ENCODE assay signal across 8 cellular contexts in genomic region chr1:226939439-226940028, GRCh38. TPM values are rescaled to one million over a fixed set of nuclear protein-coding genes. Genes with fewer than 3 reads are reported as not detected.
DNase-seq lines count a peak whose midpoint lies in the region; TF ChIP-seq lines count a peak whose summit lies in the region.

No MANE protein-coding gene starts in this region.

- peak; percentile 77 for TF ChIP-seq CTCF in HEK293 (tag by site-specific recombination; IDR thresholded peaks at IDR 0.05)

- peak overlapping the region; percentile 85 for H3K27ac ChIP-seq in HEK293 (ENCODE audit: extremely low read depth, low read depth, low read length)

- H3K4me3 ChIP-seq in HEK293 (ENCODE audit: low read depth, low read length): peak overlapping the region; percentile 45
- peak overlapping the region; percentile 75 for H3K4me3 ChIP-seq in MG63

- no peaks in the 10 kb centered on the region for H3K27me3 ChIP-seq in MG63

- peaks cover 8% of the 10 kb centered on the region for H3K4me1 ChIP-seq in HEK293 (ENCODE audit: control insufficient read depth, insufficient read depth, low read length)

- CTCF ChIA-PET in HEK293 (lab: Yijun Ruan, JAX): no interaction called here

- H3K36me3 ChIP-seq in HEK293 (ENCODE audit: control insufficient read depth in 2 of 2, insufficient read depth in 1 of 2, low read length in 2 of 2) (no peaks in the 10 kb centered on the region; a peak in 1 of 3 replicates), MG63 (no peaks in the 10 kb centered on the region)

- DNase-seq in activated CD4-positive, CD25-positive, alpha-beta regulatory T cell (lab: John Stamatoyannopoulos, UW): peak; percentile 39 to 74 (median 52)
- DNase-seq in activated CD4-positive, CD25-positive, alpha-beta regulatory T cell treated with anti-CD3 and anti-CD28 coated beads, Interleukin-2, amount 50 U/mL, for 72 hours: no peak
- DNase-seq in MG63: peak; percentile 70
- peak; percentile 56 for DNase-seq in T-helper 22 cell (ENCODE audit: low read depth)
- peak; percentile 55 for DNase-seq in dermis blood vessel endothelial cell
- DNase-seq in medulla oblongata (ENCODE audit: extremely low spot score): peak; percentile 64
- DNase-seq in stimulated activated CD8-positive, alpha-beta memory T cell treated with anti-CD3 and anti-CD28 coated beads, Interleukin-2, amount 100 ng/mL, for 1 hour (ENCODE audit: low read depth in 2 of 2): peak; percentile 46 to 47

- H3K9me3 ChIP-seq in HEK293 (ENCODE audit: control insufficient read depth, insufficient read depth, low read depth, low read length) (no peaks in the 10 kb centered on the region), MG63 (peaks cover 6% of the 10 kb centered on the region)

- POLR2A ChIA-PET in HEK293 (lab: Yijun Ruan, JAX): interaction anchor here (0.6 to 1.5 kb wide), 17 partner anchors 9 to 755 kb away, joined by 3 to 11 read pairs (median 5); partner anchors contain the start of genes PARP1 and PSEN2

TF ChIP-seq in HEK293, 187 proteins besides CTCF, POLR2A, EP300 and RAD21 (continues in another document):
- TF ChIP-seq, protein P1, sequence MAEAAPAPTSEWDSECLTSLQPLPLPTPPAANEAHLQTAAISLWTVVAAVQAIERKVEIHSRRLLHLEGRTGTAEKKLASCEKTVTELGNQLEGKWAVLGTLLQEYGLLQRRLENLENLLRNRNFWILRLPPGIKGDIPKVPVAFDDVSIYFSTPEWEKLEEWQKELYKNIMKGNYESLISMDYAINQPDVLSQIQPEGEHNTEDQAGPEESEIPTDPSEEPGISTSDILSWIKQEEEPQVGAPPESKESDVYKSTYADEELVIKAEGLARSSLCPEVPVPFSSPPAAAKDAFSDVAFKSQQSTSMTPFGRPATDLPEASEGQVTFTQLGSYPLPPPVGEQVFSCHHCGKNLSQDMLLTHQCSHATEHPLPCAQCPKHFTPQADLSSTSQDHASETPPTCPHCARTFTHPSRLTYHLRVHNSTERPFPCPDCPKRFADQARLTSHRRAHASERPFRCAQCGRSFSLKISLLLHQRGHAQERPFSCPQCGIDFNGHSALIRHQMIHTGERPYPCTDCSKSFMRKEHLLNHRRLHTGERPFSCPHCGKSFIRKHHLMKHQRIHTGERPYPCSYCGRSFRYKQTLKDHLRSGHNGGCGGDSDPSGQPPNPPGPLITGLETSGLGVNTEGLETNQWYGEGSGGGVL (tag by site-specific recombination; IDR thresholded peaks at IDR 0.05): peak; percentile 48
- TF ChIP-seq ZNF529 (tag by site-specific recombination; IDR thresholded peaks at IDR 0.05; ENCODE audit: insufficient replicate concordance): no peak
- no peak for TF ChIP-seq ZNF404 (tag by site-specific recombination; IDR thresholded peaks at IDR 0.05)
- no peak for TF ChIP-seq ZNF16 (tag by site-specific recombination; IDR thresholded peaks at IDR 0.05; ENCODE audit: low read depth)
- TF ChIP-seq, protein P2, sequence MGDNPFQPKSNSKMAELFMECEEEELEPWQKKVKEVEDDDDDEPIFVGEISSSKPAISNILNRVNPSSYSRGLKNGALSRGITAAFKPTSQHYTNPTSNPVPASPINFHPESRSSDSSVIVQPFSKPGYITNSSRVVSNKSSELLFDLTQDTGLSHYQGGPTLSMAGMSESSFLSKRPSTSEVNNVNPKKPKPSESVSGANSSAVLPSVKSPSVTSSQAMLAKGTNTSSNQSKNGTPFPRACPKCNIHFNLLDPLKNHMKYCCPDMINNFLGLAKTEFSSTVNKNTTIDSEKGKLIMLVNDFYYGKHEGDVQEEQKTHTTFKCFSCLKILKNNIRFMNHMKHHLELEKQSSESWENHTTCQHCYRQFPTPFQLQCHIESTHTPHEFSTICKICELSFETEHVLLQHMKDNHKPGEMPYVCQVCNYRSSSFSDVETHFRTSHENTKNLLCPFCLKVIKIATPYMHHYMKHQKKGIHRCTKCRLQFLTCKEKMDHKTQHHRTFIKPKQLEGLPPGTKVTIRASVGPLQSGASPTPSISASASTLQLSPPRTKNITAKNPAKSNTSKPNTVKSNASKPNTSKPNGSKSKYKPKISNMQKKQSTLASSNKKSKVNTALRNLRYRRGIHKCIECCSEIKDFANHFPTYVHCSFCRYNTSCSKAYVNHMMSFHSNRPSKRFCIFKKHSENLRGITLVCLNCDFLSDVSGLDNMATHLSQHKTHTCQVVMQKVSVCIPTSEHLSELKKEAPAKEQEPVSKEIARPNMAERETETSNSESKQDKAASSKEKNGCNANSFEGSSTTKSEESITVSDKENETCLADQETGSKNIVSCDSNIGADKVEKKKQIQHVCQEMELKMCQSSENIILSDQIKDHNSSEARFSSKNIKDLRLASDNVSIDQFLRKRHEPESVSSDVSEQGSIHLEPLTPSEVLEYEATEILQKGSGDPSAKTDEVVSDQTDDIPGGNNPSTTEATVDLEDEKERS (tag by site-specific recombination; IDR thresholded peaks at IDR 0.05): peak; percentile 90
- TF ChIP-seq KLF9 (tag by site-specific recombination; IDR thresholded peaks at IDR 0.05; ENCODE audit: low read depth): peak; percentile 31; the same call in 1 of the 2 replicates
- TF ChIP-seq ZNF423 (tag by site-specific recombination; IDR thresholded peaks at IDR 0.05): peak; percentile 35; the same call in 1 of the 2 replicates
- TF ChIP-seq ZNF292 (tag by site-specific recombination; IDR thresholded peaks at IDR 0.05; ENCODE audit: borderline replicate concordance, low read depth): no peak
- TF ChIP-seq WT1 (tag by site-specific recombination; IDR thresholded peaks at IDR 0.05): peak; percentile 76
- TF ChIP-seq ZNF623 (tag by site-specific recombination; IDR thresholded peaks at IDR 0.05): no peak; the same call in 1 of the 2 replicates
- TF ChIP-seq ZNF19 (tag by site-specific recombination; IDR thresholded peaks at IDR 0.05; ENCODE audit: low read depth): no peak
- peak; percentile 95 for TF ChIP-seq GLI4 (tag by site-specific recombination; IDR thresholded peaks at IDR 0.05)
- peak; percentile 92 for TF ChIP-seq ZBTB1 (tag by site-specific recombination; IDR thresholded peaks at IDR 0.05)
- TF ChIP-seq ZNF350 (tag by site-specific recombination; IDR thresholded peaks at IDR 0.05): no peak
- TF ChIP-seq ZNF223 (tag by site-specific recombination; IDR thresholded peaks at IDR 0.05): no peak; the same call in 1 of the 2 replicates
- TF ChIP-seq, protein P3, sequence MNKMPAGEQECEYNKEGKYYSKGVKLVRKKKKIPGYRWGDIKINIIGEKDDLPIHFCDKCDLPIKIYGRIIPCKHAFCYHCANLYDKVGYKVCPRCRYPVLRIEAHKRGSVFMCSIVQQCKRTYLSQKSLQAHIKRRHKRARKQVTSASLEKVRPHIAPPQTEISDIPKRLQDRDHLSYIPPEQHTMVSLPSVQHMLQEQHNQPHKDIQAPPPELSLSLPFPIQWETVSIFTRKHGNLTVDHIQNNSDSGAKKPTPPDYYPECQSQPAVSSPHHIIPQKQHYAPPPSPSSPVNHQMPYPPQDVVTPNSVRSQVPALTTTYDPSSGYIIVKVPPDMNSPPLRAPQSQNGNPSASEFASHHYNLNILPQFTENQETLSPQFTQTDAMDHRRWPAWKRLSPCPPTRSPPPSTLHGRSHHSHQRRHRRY (tag by site-specific recombination; IDR thresholded peaks at IDR 0.05): peak; percentile 27; the same call in 1 of the 2 replicates
- TF ChIP-seq TCF7L2 (IDR thresholded peaks at IDR 0.05; ENCODE audit: borderline replicate concordance, low read depth, low read length): no peak
- no peak for TF ChIP-seq ZNF138 (tag by site-specific recombination; IDR thresholded peaks at IDR 0.05; ENCODE audit: borderline replicate concordance)
- TF ChIP-seq, protein P4, sequence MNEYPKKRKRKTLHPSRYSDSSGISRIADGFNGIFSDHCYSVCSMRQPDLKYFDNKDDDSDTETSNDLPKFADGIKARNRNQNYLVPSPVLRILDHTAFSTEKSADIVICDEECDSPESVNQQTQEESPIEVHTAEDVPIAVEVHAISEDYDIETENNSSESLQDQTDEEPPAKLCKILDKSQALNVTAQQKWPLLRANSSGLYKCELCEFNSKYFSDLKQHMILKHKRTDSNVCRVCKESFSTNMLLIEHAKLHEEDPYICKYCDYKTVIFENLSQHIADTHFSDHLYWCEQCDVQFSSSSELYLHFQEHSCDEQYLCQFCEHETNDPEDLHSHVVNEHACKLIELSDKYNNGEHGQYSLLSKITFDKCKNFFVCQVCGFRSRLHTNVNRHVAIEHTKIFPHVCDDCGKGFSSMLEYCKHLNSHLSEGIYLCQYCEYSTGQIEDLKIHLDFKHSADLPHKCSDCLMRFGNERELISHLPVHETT (tag by site-specific recombination; IDR thresholded peaks at IDR 0.05): peak; percentile 78
- TF ChIP-seq MZF1 (tag by site-specific recombination; IDR thresholded peaks at IDR 0.05; ENCODE audit: borderline replicate concordance): peak; percentile 67
- peak; percentile 95 for TF ChIP-seq ZSCAN5A (tag by site-specific recombination; IDR thresholded peaks at IDR 0.05)
- peak; percentile 93 for TF ChIP-seq ZNF561 (tag by site-specific recombination; IDR thresholded peaks at IDR 0.05; ENCODE audit: borderline replicate concordance)
- no peak; the same call in 1 of the 2 replicates for TF ChIP-seq ZNF707 (tag by site-specific recombination; IDR thresholded peaks at IDR 0.05)
- peak; percentile 73; the same call in 1 of the 2 replicates for TF ChIP-seq ZNF394 (tag by site-specific recombination; IDR thresholded peaks at IDR 0.05; ENCODE audit: borderline replicate concordance)
- no peak for TF ChIP-seq ZNF416 (tag by site-specific recombination; IDR thresholded peaks at IDR 0.05)
- TF ChIP-seq ZNF221 (tag by site-specific recombination; IDR thresholded peaks at IDR 0.05; ENCODE audit: borderline replicate concordance): no peak
- TF ChIP-seq ZNF132 (tag by site-specific recombination; IDR thresholded peaks at IDR 0.05; ENCODE audit: borderline replicate concordance): no peak

RNA-seq across cellular contexts. Expression of gene COQ8A, which starts 0.6 kb away (rescaled TPM):
- total RNA-seq in MG63 (2014; rRNA removed; shearing (Covaris generic); ENCODE audit: low replicate concordance): 7.4 and 14.8 TPM in 2 replicates
- 25.7 and 37.4 TPM in 2 replicates for total RNA-seq in dermis blood vessel endothelial cell
